In the genomic region with DNA sequence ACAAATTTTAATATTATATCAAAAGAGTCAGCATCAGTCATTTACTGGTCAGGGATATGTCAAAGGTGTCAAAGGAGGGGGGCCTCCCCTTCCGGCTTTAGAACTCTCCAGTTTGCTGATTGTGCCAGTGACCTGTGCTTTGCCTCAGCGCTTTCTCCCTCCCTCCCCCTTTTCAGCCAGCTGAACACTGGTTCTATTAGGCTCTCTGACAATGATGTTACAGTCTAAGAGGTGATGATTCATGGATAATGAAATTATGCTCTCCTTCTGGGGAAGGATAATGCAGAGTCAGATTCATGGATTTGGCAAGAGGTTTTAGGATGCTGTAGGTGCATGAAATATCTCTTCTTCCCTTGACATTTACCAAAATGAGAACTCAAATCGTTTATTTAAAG, we compare ENCODE assay signal across 16 cellular contexts.
DNase-seq lines count a peak whose midpoint lies in the region; FAIRE-seq and TF ChIP-seq lines count a peak whose summit lies in the region.
"Had no signal": no experiment of that assay in that cellular context is flagged by ENCODE, and none has a peak within 500 bp of the region (broad histone marks: within the 10 kb centered on the region; RNA-seq: fewer than 3 reads in every experiment).

No MANE protein-coding gene starts in this region.

- TF ChIP-seq CTCF in VCaP (conservative IDR thresholded peaks at IDR 0.05) (no peak), GM13976 (IDR thresholded peaks at IDR 0.05; ENCODE audit: borderline replicate concordance, control extremely low read depth, extremely low read depth, insufficient read depth, missing control alignments) (no peak), GM20000 (IDR thresholded peaks at IDR 0.05; ENCODE audit: extremely low read depth, missing control alignments) (no peak)

- DNase-seq in HK-2 (ENCODE audit: unreplicated experiment), result peak; percentile 13
- DNase-seq in retina, result peak; percentile 35
- no peak for DNase-seq in GM13976 (ENCODE audit: low spot score)
- DNase-seq in GM20000 (ENCODE audit: low spot score), result no peak
- DNase-seq in NCI-H2029 (lab: John Stamatoyannopoulos, UW), result no peak
- DNase-seq: activated CD4-positive, alpha-beta T cell treated with anti-CD3 and anti-CD28 coated beads, Interleukin-2, amount 50 U/mL, for 1 hour; activated CD8-positive, alpha-beta memory T cell treated with anti-CD3 and anti-CD28 coated beads, Interleukin-2, amount 50 U/mL, for 48 hours; activated gamma-delta T cell treated with Interleukin-2 at 50 U/mL for 16 hours; aorta; ovary; stimulated activated CD4-positive, alpha-beta T cell treated with anti-CD3 and anti-CD28 coated beads, Interleukin-1b, Interleukin-23, amount 100 ng/mL, for 48 hours had no signal

- peak; percentile 55 for FAIRE-seq in islet of Langerhans (lab: Jason Lieb, UNC)

- H3K27ac ChIP-seq in VCaP, result peak overlapping the region; percentile 7; the same call in 1 of the 2 replicates
- H3K27ac ChIP-seq: hepatocyte, KMS-11, ovary, SJSA1 had no signal

- in situ Hi-C loops in GM13976 (cut with MboI; ENCODE audit: low sequenced_read_pairs, unreplicated experiment), result no loop called here

Comparison
In these comparisons a context has a peak if more than half of its experiments do, and no peak if none do; other contexts are left out.
1. DNase-seq: peak in HK-2 (single experiment) and retina (single experiment); none in GM13976 (single experiment), GM20000 (single experiment) and NCI-H2029 (single experiment).